ENCODE assay signal across 18 cellular contexts in genomic region chr3:186260726-186261125, GRCh38.
A peak's percentile ranks its signal among the peaks of the same experiment; 100 is the strongest.
DNase-seq lines count a peak whose midpoint lies in the region; ATAC-seq, FAIRE-seq and TF ChIP-seq lines count a peak whose summit lies in the region.
"Had no signal": no experiment of that assay in that cellular context is flagged by ENCODE, and none has a peak within 500 bp of the region (broad histone marks: within the 10 kb centered on the region; RNA-seq: fewer than 3 reads in every experiment).

No MANE protein-coding gene starts in this region.

- H3K9me3 Mint-ChIP-seq in stimulated activated memory B cell treated with anti-CD40 and anti-IgM and Interleukin-4, amounts not matched to agents 10 μg/mL and 1 μg/mL and 100 μg/mL, for 72 hours: no peaks in the 10 kb centered on the region
- H3K9me3 Mint-ChIP-seq: CD4-positive, alpha-beta memory T cell; T-helper 1 cell treated with Interleukin-12 subunit alpha and Interleukin-12 subunit beta and Interleukin-4 antibody, amounts not matched to agents 30 μg/mL and 1 μg/mL, for 36 hours had no signal

- peak overlapping the region; percentile 74 for H3K27ac Mint-ChIP-seq in stimulated activated memory B cell treated with anti-CD40 and anti-IgM and Interleukin-4, amounts not matched to agents 10 μg/mL and 1 μg/mL and 100 μg/mL, for 72 hours
- H3K27ac Mint-ChIP-seq: T-helper 1 cell treated with Interleukin-12 subunit alpha and Interleukin-12 subunit beta and Interleukin-4 antibody, amounts not matched to agents 30 μg/mL and 1 μg/mL, for 36 hours had no signal

- H3K9ac ChIP-seq in SK-N-SH: no peak overlapping the region

- no peak overlapping the region for H3K27ac ChIP-seq in SK-N-SH (ENCODE audit: low read depth in 2 of 2, low read length in 1 of 2)
- no peak overlapping the region for H3K27ac ChIP-seq in HEK293 (ENCODE audit: extremely low read depth, low read depth, low read length)
- H3K27ac ChIP-seq in brain microvascular endothelial cell: no peak overlapping the region
- no peak overlapping the region for H3K27ac ChIP-seq in substantia nigra (ENCODE audit: low read depth, low read length, poor library complexity, severe bottlenecking)
- H3K27ac ChIP-seq in small intestine (ENCODE audit: low read depth in 1 of 2, low read length in 1 of 2): no peak overlapping the region

- CTCF ChIA-PET in SK-N-SH (lab: Yijun Ruan, JAX): interaction anchor here (0.9 to 8.4 kb wide), 11 partner anchors 9 to 317 kb away, joined by 3 to 242 read pairs (median 12); partner anchors contain the start of gene CRYGS
- CTCF ChIA-PET in HEK293 (lab: Yijun Ruan, JAX): interaction anchor here (0.6 to 5.7 kb wide), 10 partner anchors 11 to 730 kb away, joined by 3 to 81 read pairs (median 4); no protein-coding TSS in a partner anchor

- TF ChIP-seq RAD21 in SK-N-SH (IDR thresholded peaks at IDR 0.05; ENCODE audit: low read length): peak; percentile 38; the same call in 1 of the 2 replicates

- H3K9me2 ChIP-seq in SK-N-SH: no peaks in the 10 kb centered on the region

- TF ChIP-seq CTCF in SK-N-SH (IDR thresholded peaks at IDR 0.05): no peak
- TF ChIP-seq CTCF in HEK293 (tag by site-specific recombination; IDR thresholded peaks at IDR 0.05): no peak
- peak; percentile 20 for TF ChIP-seq CTCF in brain microvascular endothelial cell (IDR thresholded peaks at IDR 0.05; ENCODE audit: low read depth, low read length, missing control alignments)

- H3K4me1 Mint-ChIP-seq in stimulated activated memory B cell treated with anti-CD40 and anti-IgM and Interleukin-4, amounts not matched to agents 10 μg/mL and 1 μg/mL and 100 μg/mL, for 72 hours: peaks cover 34% of the 10 kb centered on the region

- no peak overlapping the region for H3K4me2 ChIP-seq in SK-N-SH

- no peak for FAIRE-seq in small intestine (lab: Jason Lieb, UNC)

- no peak for ATAC-seq in SK-N-SH treated with all-trans-retinoic acid at 6 μM for 48 hours
- no peak for ATAC-seq in stimulated activated memory B cell treated with anti-CD40 and anti-IgM and Interleukin-4, amounts not matched to agents 10 μg/mL and 1 μg/mL and 100 μg/mL, for 72 hours
- ATAC-seq in GM21381 (IDR thresholded peaks at IDR 0.05; ENCODE audit: unreplicated experiment): no peak

- H3K4me1 ChIP-seq in SK-N-SH (ENCODE audit: control insufficient read depth in 1 of 2, insufficient read depth in 2 of 2, low read depth in 1 of 2, low read length in 1 of 2): peaks cover 0 to 11% of the 10 kb centered on the region in 2 experiments; a peak in 1 of 4 replicates
- H3K4me1 ChIP-seq in HEK293 (ENCODE audit: control insufficient read depth, insufficient read depth, low read length): no peaks in the 10 kb centered on the region
- no peaks in the 10 kb centered on the region for H3K4me1 ChIP-seq in small intestine (ENCODE audit: control insufficient read depth in 2 of 2, insufficient read depth in 1 of 2, low read depth in 1 of 2, low read length in 1 of 2)

- H3F3A ChIP-seq in SK-N-SH (replicated peaks; ENCODE audit: insufficient read depth): no peaks in the 10 kb centered on the region

- peak; percentile 52 for DNase-seq in SK-N-SH
- peak; percentile 27 for DNase-seq in brain microvascular endothelial cell
- no peak for DNase-seq in substantia nigra (lab: John Stamatoyannopoulos, UW)
- no peak for DNase-seq in small intestine
- DNase-seq: CD4-positive, alpha-beta memory T cell; H7; IMR-90; NCI-H1048; NCI-H2227 treated with DMSO at 0.1 percent for 48 hours; NCI-H524 treated with DMSO at 0.1 percent for 48 hours; NK-92 treated with Interleukin-12 subunit alpha and Interleukin-12 subunit beta, amount 100 ng/mL, for 24 hours; OCI-M1; RPMI8226 had no signal

- H3K27me3 ChIP-seq in SK-N-SH (ENCODE audit: insufficient read depth) (no peaks in the 10 kb centered on the region; the same call in 1 of the 2 replicates), brain microvascular endothelial cell (replicated peaks) (no peaks in the 10 kb centered on the region), small intestine (ENCODE audit: control insufficient read depth in 2 of 2, insufficient read depth in 2 of 2, low read length in 2 of 2) (no peaks in the 10 kb centered on the region)

- POLR2A ChIA-PET in SK-N-SH (lab: Yijun Ruan, JAX) (interaction anchor here (2.4 kb wide), 1 partner anchor 280 kb away, joined by 7 read pairs; no protein-coding TSS in a partner anchor), HEK293 (lab: Yijun Ruan, JAX) (no interaction called here)

- no peak for TF ChIP-seq EP300 in SK-N-SH (IDR thresholded peaks at IDR 0.05; ENCODE audit: borderline replicate concordance in 1 of 2, low read depth in 1 of 2, low read length in 1 of 2)

- no peak overlapping the region for H3K4me3 Mint-ChIP-seq in stimulated activated memory B cell treated with anti-CD40 and anti-IgM and Interleukin-4, amounts not matched to agents 10 μg/mL and 1 μg/mL and 100 μg/mL, for 72 hours
- H3K4me3 Mint-ChIP-seq: CD4-positive, alpha-beta memory T cell; T-helper 1 cell treated with Interleukin-12 subunit alpha and Interleukin-12 subunit beta and Interleukin-4 antibody, amounts not matched to agents 30 μg/mL and 1 μg/mL, for 36 hours had no signal

- H3K4me3 ChIP-seq in SK-N-SH (ENCODE audit: low read depth in 2 of 2, low read length in 1 of 2) (no peak overlapping the region), HEK293 (ENCODE audit: low read depth, low read length) (no peak overlapping the region), brain microvascular endothelial cell (ENCODE audit: low read depth, low read length) (no peak overlapping the region), small intestine (ENCODE audit: low read depth in 1 of 2, low read length in 2 of 2) (no peak overlapping the region)

- WGBS in SK-N-SH (ENCODE audit: low lambda C conversion rate): 67% methylated on average over 4 of the region's 4 CpGs
- WGBS in small intestine, 3 donors: 83 to 93% (median 90%) methylated on average over 4 of the region's 4 CpGs

- H3K36me3 ChIP-seq in SK-N-SH (replicated peaks in 1 of 2; ENCODE audit: control insufficient read depth in 1 of 2, insufficient read depth in 2 of 2, low read length in 1 of 2) (no peaks in the 10 kb centered on the region), HEK293 (ENCODE audit: control insufficient read depth in 2 of 2, insufficient read depth in 1 of 2, low read length in 2 of 2) (no peaks in the 10 kb centered on the region), brain microvascular endothelial cell (replicated peaks) (no peaks in the 10 kb centered on the region), small intestine (ENCODE audit: control insufficient read depth in 2 of 2, insufficient read depth in 2 of 2, low read length in 2 of 2) (no peaks in the 10 kb centered on the region)

- in situ Hi-C loops in brain microvascular endothelial cell (cut with HindIII; ENCODE audit: low pct_ligation_motif_present, low sequenced_read_pairs): no loop called here

- no peak overlapping the region for H2AFZ ChIP-seq in SK-N-SH (ENCODE audit: low read depth)

- no peaks in the 10 kb centered on the region for H3K79me2 ChIP-seq in SK-N-SH (ENCODE audit: insufficient read depth)

- no peaks in the 10 kb centered on the region for H3K36me3 Mint-ChIP-seq in stimulated activated memory B cell treated with anti-CD40 and anti-IgM and Interleukin-4, amounts not matched to agents 10 μg/mL and 1 μg/mL and 100 μg/mL, for 72 hours
- H3K36me3 Mint-ChIP-seq: CD4-positive, alpha-beta memory T cell had no signal

- H3K9me3 ChIP-seq in SK-N-SH (no peaks in the 10 kb centered on the region), HEK293 (ENCODE audit: control insufficient read depth, insufficient read depth, low read depth, low read length) (no peaks in the 10 kb centered on the region), small intestine (ENCODE audit: control insufficient read depth, low read depth) (no peaks in the 10 kb centered on the region)

- no peaks in the 10 kb centered on the region for H4K20me1 ChIP-seq in SK-N-SH (ENCODE audit: insufficient read depth)

- no peaks in the 10 kb centered on the region for H3K27me3 Mint-ChIP-seq in stimulated activated memory B cell treated with anti-CD40 and anti-IgM and Interleukin-4, amounts not matched to agents 10 μg/mL and 1 μg/mL and 100 μg/mL, for 72 hours

TF ChIP-seq in SK-N-SH, 30 proteins besides CTCF, POLR2A, EP300 and RAD21 (continues in another document):
- TF ChIP-seq TCF12 (IDR thresholded peaks at IDR 0.05) (no peak), TAF1 (IDR thresholded peaks at IDR 0.05; ENCODE audit: borderline replicate concordance, low read depth, low read length) (no peak), YY1 (IDR thresholded peaks at IDR 0.05; ENCODE audit: low read depth) (no peak)

TF ChIP-seq in SK-N-SH treated with all-trans-retinoic acid at 6 μM for 48 hours, 23 proteins besides CTCF, POLR2A, EP300 and RAD21:
- no peak for TF ChIP-seq ZC3H10 (CRISPR knock-in tag; IDR thresholded peaks at IDR 0.05)
- TF ChIP-seq ISL1 (CRISPR knock-in tag; IDR thresholded peaks at IDR 0.05): no peak

TF ChIP-seq in HEK293, 187 proteins besides CTCF, POLR2A, EP300 and RAD21:
- TF ChIP-seq GLIS2 (tag by site-specific recombination; IDR thresholded peaks at IDR 0.05): 0 out of 2 replicates have a peak, but pooled peaks have one; percentile 20
- TF ChIP-seq ZNF621 (tag by site-specific recombination; IDR thresholded peaks at IDR 0.05): no peak
- TF ChIP-seq ZBTB1 (tag by site-specific recombination; IDR thresholded peaks at IDR 0.05): no peak
- peak; percentile 52 for TF ChIP-seq GLIS1 (tag by site-specific recombination; IDR thresholded peaks at IDR 0.05)
- TF ChIP-seq ZIC2 (tag by site-specific recombination; IDR thresholded peaks at IDR 0.05): peak; percentile 46; the same call in 1 of the 2 replicates
TF ChIP-seq in HEK293: peak in this region for 3.

Comparison
In these comparisons a context has a peak if more than half of its experiments do, and no peak if none do; other contexts are left out.
1. DNase-seq: peak in SK-N-SH (single experiment) and brain microvascular endothelial cell (single experiment); none in substantia nigra (0 of 49) and small intestine (single experiment).